15 cellular contexts compared by ENCODE assay signal in genomic region chr4:124483043-124483906, GRCh38.
DNase-seq lines count a peak whose midpoint lies in the region; ATAC-seq and TF ChIP-seq lines count a peak whose summit lies in the region.
"Had no signal": no experiment of that assay in that cellular context is flagged by ENCODE, and none has a peak within 500 bp of the region (broad histone marks: within the 10 kb centered on the region; RNA-seq: fewer than 3 reads in every experiment).

No MANE protein-coding gene starts in this region.

- CTCF ChIA-PET in activated CD8-positive, alpha-beta T cell treated with anti-CD3 and anti-CD28 coated beads for 36 hours (lab: Charles Lee) = no interaction called here

- TF ChIP-seq CTCF in activated CD8-positive, alpha-beta T cell treated with anti-CD3 and anti-CD28 coated beads for 36 hours (IDR thresholded peaks at IDR 0.05) = no peak
- TF ChIP-seq CTCF in vagina (IDR thresholded peaks at IDR 0.05) = no peak

- no peak for ATAC-seq in activated CD8-positive, alpha-beta T cell treated with anti-CD3 and anti-CD28 coated beads for 36 hours
- no peak for ATAC-seq in HG02798 (IDR thresholded peaks at IDR 0.05; ENCODE audit: poor library complexity, unreplicated experiment)

- TF ChIP-seq POLR2A in vagina (IDR thresholded peaks at IDR 0.05) = no peak

- H3K9me3 ChIP-seq in vagina = no peaks in the 10 kb centered on the region
- H3K9me3 ChIP-seq: HAP-1, pancreas had no signal

- H3K4me1 ChIP-seq in vagina = no peaks in the 10 kb centered on the region
- H3K4me1 ChIP-seq: HAP-1 had no signal

- H3K27ac ChIP-seq in vagina = no peak overlapping the region
- H3K27ac ChIP-seq: pancreas had no signal

- H3K27me3 ChIP-seq in vagina = no peaks in the 10 kb centered on the region
- H3K27me3 ChIP-seq: pancreas had no signal

- no peak overlapping the region for H3K4me3 Mint-ChIP-seq in activated CD8-positive, alpha-beta T cell treated with anti-CD3 and anti-CD28 coated beads for 36 hours
- H3K4me3 Mint-ChIP-seq: CD4-positive, alpha-beta memory T cell; stimulated activated naive CD8-positive, alpha-beta T cell treated with anti-CD3 and anti-CD28 coated beads, Interleukin-15, Interleukin-2, amounts not matched to agents 100 ng/mL and 50 ng/mL, for 24 hours had no signal

- no peaks in the 10 kb centered on the region for H3K36me3 ChIP-seq in vagina
- H3K36me3 ChIP-seq: HAP-1, pancreas had no signal

- intact Hi-C loops in activated CD8-positive, alpha-beta T cell treated with anti-CD3 and anti-CD28 coated beads for 36 hours (cut with micrococcal nuclease) = no loop called here
- intact Hi-C loops in vagina (cut with DNase I) = no loop called here

- no peaks in the 10 kb centered on the region for H3K27me3 Mint-ChIP-seq in activated CD8-positive, alpha-beta T cell treated with anti-CD3 and anti-CD28 coated beads for 36 hours
- H3K27me3 Mint-ChIP-seq: CD4-positive, alpha-beta memory T cell; stimulated activated naive CD8-positive, alpha-beta T cell treated with anti-CD3 and anti-CD28 coated beads, Interleukin-15, Interleukin-2, amounts not matched to agents 100 ng/mL and 50 ng/mL, for 24 hours had no signal

- DNase-seq in ELF-1 (ENCODE audit: low read depth, low spot score) (peak; percentile 79), NCI-H2227 treated with DMSO at 0.1 percent for 48 hours (lab: John Stamatoyannopoulos, UW) (peak; percentile 2), dermis blood vessel endothelial cell (peak; percentile 19), myocyte (ENCODE audit: low read depth) (peak; percentile 82), vagina (ENCODE audit: extremely low spot score in 2 of 2) (no peak), hippocampal formation (lab: John Stamatoyannopoulos, UW) (no peak)
- no peak for DNase-seq in activated CD8-positive, alpha-beta T cell treated with anti-CD3 and anti-CD28 coated beads for 36 hours
- DNase-seq: activated CD4-positive, alpha-beta T cell treated with anti-CD3 and anti-CD28 coated beads for 48 hours; CD4-positive, alpha-beta memory T cell; KBM-7 had no signal

- POLR2A ChIA-PET in activated CD8-positive, alpha-beta T cell treated with anti-CD3 and anti-CD28 coated beads for 36 hours (lab: Charles Lee) = no interaction called here

- H3K36me3 Mint-ChIP-seq in activated CD8-positive, alpha-beta T cell treated with anti-CD3 and anti-CD28 coated beads for 36 hours (ENCODE audit: low read depth) = no peaks in the 10 kb centered on the region
- H3K36me3 Mint-ChIP-seq: CD4-positive, alpha-beta memory T cell had no signal

- no peak overlapping the region for H3K27ac Mint-ChIP-seq in activated CD8-positive, alpha-beta T cell treated with anti-CD3 and anti-CD28 coated beads for 36 hours
- H3K27ac Mint-ChIP-seq: activated T-helper 2 cell treated with anti-CD3 and anti-CD28 coated beads, Interferon-gamma antibody, Interleukin-2, Interleukin-4, amounts not matched to agents 10 μg/mL and 5 μg/mL and 100 μg/mL, durations not matched to agents 14 hours and 24 hours and 36 hours; CD4-positive, alpha-beta memory T cell; stimulated activated naive CD8-positive, alpha-beta T cell treated with anti-CD3 and anti-CD28 coated beads, Interleukin-15, Interleukin-2, amounts not matched to agents 100 ng/mL and 50 ng/mL, for 24 hours had no signal

- H3K9me3 Mint-ChIP-seq in activated CD8-positive, alpha-beta T cell treated with anti-CD3 and anti-CD28 coated beads for 36 hours = no peaks in the 10 kb centered on the region
- H3K9me3 Mint-ChIP-seq: activated T-helper 2 cell treated with anti-CD3 and anti-CD28 coated beads, Interferon-gamma antibody, Interleukin-2, Interleukin-4, amounts not matched to agents 10 μg/mL and 5 μg/mL and 100 μg/mL, durations not matched to agents 14 hours and 24 hours and 36 hours; stimulated activated naive CD8-positive, alpha-beta T cell treated with anti-CD3 and anti-CD28 coated beads, Interleukin-15, Interleukin-2, amounts not matched to agents 100 ng/mL and 50 ng/mL, for 24 hours had no signal

- H3K4me1 Mint-ChIP-seq in activated CD8-positive, alpha-beta T cell treated with anti-CD3 and anti-CD28 coated beads for 36 hours (ENCODE audit: low read depth) = no peaks in the 10 kb centered on the region
- H3K4me1 Mint-ChIP-seq: CD4-positive, alpha-beta memory T cell had no signal

- no peak overlapping the region for H3K4me3 ChIP-seq in vagina
- H3K4me3 ChIP-seq: HAP-1, pancreas had no signal

Comparison
In these comparisons a context has a peak if more than half of its experiments do, and no peak if none do; other contexts are left out.
1. DNase-seq: peak in ELF-1 (single experiment), NCI-H2227 treated with DMSO at 0.1 percent for 48 hours (single experiment), dermis blood vessel endothelial cell (single experiment) and myocyte (single experiment); none in activated CD8-positive, alpha-beta T cell treated with anti-CD3 and anti-CD28 coated beads for 36 hours (single experiment), vagina (0 of 2) and hippocampal formation (0 of 2).